16 cellular contexts compared by ENCODE assay signal in genomic region chr6:53593001-53593488, GRCh38. TPM values are rescaled to one million over a fixed set of nuclear protein-coding genes. Genes with fewer than 3 reads are reported as not detected.
DNase-seq lines count a peak whose midpoint lies in the region; ATAC-seq, FAIRE-seq and TF ChIP-seq lines count a peak whose summit lies in the region.
"Had no signal": no experiment of that assay in that cellular context is flagged by ENCODE, and none has a peak within 500 bp of the region (broad histone marks: within the 10 kb centered on the region; RNA-seq: fewer than 3 reads in every experiment).

No MANE protein-coding gene starts in this region.

- no peaks in the 10 kb centered on the region for H3K9me3 ChIP-seq in tibial nerve
- H3K9me3 ChIP-seq: adrenal gland, pancreas, thoracic aorta had no signal

- H3K4me3 ChIP-seq in tibial nerve: no peak overlapping the region
- H3K4me3 ChIP-seq: adrenal gland, pancreas, thoracic aorta had no signal

- no peaks in the 10 kb centered on the region for H3K4me1 ChIP-seq in tibial nerve
- H3K4me1 ChIP-seq: adrenal gland, pancreas had no signal

- no peak for TF ChIP-seq POLR2A in tibial nerve (IDR thresholded peaks at IDR 0.05)

- no peaks in the 10 kb centered on the region for H3K27me3 ChIP-seq in tibial nerve
- H3K27me3 ChIP-seq: adrenal gland, pancreas had no signal

- peak; percentile 8 for FAIRE-seq in endometrium (lab: Jason Lieb, UNC)
- FAIRE-seq: pancreas had no signal

- TF ChIP-seq EP300 in tibial nerve (IDR thresholded peaks at IDR 0.05): no peak

- TF ChIP-seq CTCF in omental fat pad (IDR thresholded peaks at IDR 0.05) (no peak), tibial nerve (IDR thresholded peaks at IDR 0.05) (no peak)

- no peak overlapping the region for H3K27ac ChIP-seq in tibial nerve
- H3K27ac ChIP-seq: pancreas, thoracic aorta had no signal

- no peaks in the 10 kb centered on the region for H3K36me3 ChIP-seq in tibial nerve
- H3K36me3 ChIP-seq: adrenal gland, pancreas, thoracic aorta had no signal

- peak; percentile 23 for ATAC-seq in omental fat pad (ENCODE audit: low FRiP score)
- ATAC-seq in HG02610 (IDR thresholded peaks at IDR 0.05; ENCODE audit: unreplicated experiment): no peak
- no peak for ATAC-seq in HG03571 (IDR thresholded peaks at IDR 0.05; ENCODE audit: unreplicated experiment)
- ATAC-seq: activated CD8-positive, alpha-beta memory T cell treated with anti-CD3 and anti-CD28 coated beads, Interleukin-2, amount 10 ng/mL, durations not matched to agents 7 days and 5 days had no signal

- WGBS in tibial nerve, 2 donors: 54 to 69% methylated on average over 2 of the region's 2 CpGs

- peak; percentile 60 for DNase-seq in ELR (ENCODE audit: low read depth)
- peak; percentile 81 for DNase-seq in NOMO-1 treated with DMSO at 0.1 percent for 48 hours (lab: John Stamatoyannopoulos, UW; ENCODE audit: unreplicated experiment)
- DNase-seq in omental fat pad (ENCODE audit: low spot score): no peak
- no peak for DNase-seq in activated naive CD4-positive, alpha-beta T cell treated with anti-CD3 and anti-CD28 coated beads, Interleukin-2, amount 50 U/mL, for 16 hours
- DNase-seq in tibial nerve (ENCODE audit: low spot score in 2 of 2): no peak
- DNase-seq: activated CD8-positive, alpha-beta memory T cell treated with anti-CD3 and anti-CD28 coated beads, Interleukin-2, amount 10 ng/mL, durations not matched to agents 7 days and 5 days; adrenal gland; DND-41; H9; left cardiac atrium; NCI-H1048; pancreas had no signal

RNA-seq across cellular contexts. Expression of gene GCLC, which starts 48.1 kb away (rescaled TPM):
- total RNA-seq in omental fat pad (10 to 100 TPM; 38.6 to 86.3 (median 46.6) TPM), tibial nerve (10 to 100 TPM; 21.8 to 43.2 (median 32.0) TPM)

Comparison
In these comparisons a context has a peak if more than half of its experiments do, and no peak if none do; other contexts are left out.
1. DNase-seq: peak in ELR (single experiment) and NOMO-1 treated with DMSO at 0.1 percent for 48 hours (single experiment); none in omental fat pad (single experiment), activated naive CD4-positive, alpha-beta T cell treated with anti-CD3 and anti-CD28 coated beads, Interleukin-2, amount 50 U/mL, for 16 hours (single experiment) and tibial nerve (0 of 2).